In the genomic region with DNA sequence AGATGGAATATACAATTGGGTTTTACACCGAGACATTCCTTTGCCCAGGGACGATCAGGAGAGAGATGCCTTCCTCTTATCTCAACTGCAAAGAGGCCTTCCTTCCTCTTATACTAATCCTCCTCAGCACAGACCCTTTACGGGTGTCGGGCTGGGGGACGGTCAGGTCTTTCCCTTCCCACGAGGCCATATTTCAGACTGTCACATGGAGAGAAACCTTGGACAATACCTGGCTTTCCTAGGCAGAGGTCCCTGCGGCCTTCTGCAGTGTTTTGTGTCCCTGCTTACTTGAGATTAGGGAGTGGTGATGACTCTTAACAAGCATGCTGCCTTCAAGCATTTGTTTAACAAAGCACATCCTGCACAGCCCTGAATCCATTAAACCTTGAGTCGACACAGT, we compare ENCODE assay signal across 17 cellular contexts. TPM values are rescaled to one million over a fixed set of nuclear protein-coding genes. Genes with fewer than 3 reads are reported as not detected.
"Had no signal": no experiment of that assay in that cellular context is flagged by ENCODE, and none has a peak within 500 bp of the region (broad histone marks: within the 10 kb centered on the region; RNA-seq: fewer than 3 reads in every experiment).

No MANE protein-coding gene starts in this region.

RNA-seq across cellular contexts. Expression of a gene that starts 5.3 kb away (rescaled TPM):
- total RNA-seq: kidney epithelial cell, left cardiac atrium, left lobe of liver, left ventricle myocardium inferior, left ventricle myocardium superior, liver, lower leg skin, lung microvascular endothelial cell, mammary epithelial cell, mesenteric fat pad, mesothelial cell of epicardium, mononuclear cell, mucosa of descending colon, mucosa of gallbladder, myocyte had no signal
- polyA plus RNA-seq: immature natural killer cell, keratinocyte, liver, mammary epithelial cell had no signal
